ENCODE assay signal across 1 cellular context in the genomic region with DNA sequence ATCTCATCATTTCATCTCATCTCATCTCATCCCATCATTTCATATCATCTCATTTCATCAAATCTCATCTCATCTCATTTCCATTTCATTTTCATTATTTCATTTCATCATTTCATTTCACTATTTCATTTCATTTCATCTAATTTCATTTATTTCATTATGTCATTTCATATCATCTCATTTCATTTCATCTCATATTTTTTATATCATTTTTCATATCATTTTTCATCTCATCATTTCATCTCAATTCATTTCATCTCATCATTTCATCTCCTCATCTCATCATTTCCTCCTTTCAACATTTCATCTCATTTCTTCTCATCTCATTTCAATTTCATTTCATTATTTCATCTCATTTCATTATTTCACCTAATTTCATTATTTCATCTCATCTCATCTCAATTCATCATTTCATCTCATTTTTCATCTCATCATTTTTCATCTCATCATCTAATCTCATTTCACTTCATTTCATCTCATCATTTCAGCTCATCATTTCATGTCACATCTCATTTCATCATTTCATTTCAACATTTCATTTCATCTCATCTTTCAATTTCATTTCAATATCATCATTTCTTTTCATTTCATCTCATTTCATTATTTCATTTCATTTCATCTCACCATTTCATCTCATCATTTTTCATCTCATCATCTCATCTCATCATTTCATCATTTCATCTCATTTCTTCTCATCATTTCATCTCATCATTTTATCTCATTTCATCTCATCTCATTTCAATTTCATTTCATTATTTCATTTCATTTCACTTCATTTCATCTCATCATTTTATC.
TF ChIP-seq lines count a peak whose summit lies in the region.
"Not testable (repeated sequence)": the region's sequence is repeated elsewhere in the genome, so short reads cannot be mapped to it uniquely, and the experiment has no call there.

No MANE protein-coding gene starts in this region.

TF ChIP-seq in K562, 482 proteins besides CTCF, POLR2A, EP300 and RAD21:
- TF ChIP-seq MTA1 (IDR thresholded peaks at IDR 0.05; ENCODE audit: borderline replicate concordance) = peak; percentile 52; the same call in 1 of the 2 replicates
- 0 out of 4 replicates have a peak, but pooled peaks have one; percentile 23 to 25 for TF ChIP-seq FOXK2 (conservative IDR thresholded peaks at IDR 0.05 in 1 of 2, IDR thresholded peaks at IDR 0.05 in 1 of 2; ENCODE audit: low read depth in 2 of 2)
- peak in 1 of 2 experiments; percentile 18 for TF ChIP-seq NCOA2 (IDR thresholded peaks at IDR 0.05; ENCODE audit: partially characterized antibody in 2 of 2)
- peak; percentile 3 for TF ChIP-seq NCOA4 (IDR thresholded peaks at IDR 0.05; ENCODE audit: partially characterized antibody)
- TF ChIP-seq ZC3H8 (IDR thresholded peaks at IDR 0.05) = peak; percentile 78; the same call in 1 of the 2 replicates
- TF ChIP-seq, protein P1, sequence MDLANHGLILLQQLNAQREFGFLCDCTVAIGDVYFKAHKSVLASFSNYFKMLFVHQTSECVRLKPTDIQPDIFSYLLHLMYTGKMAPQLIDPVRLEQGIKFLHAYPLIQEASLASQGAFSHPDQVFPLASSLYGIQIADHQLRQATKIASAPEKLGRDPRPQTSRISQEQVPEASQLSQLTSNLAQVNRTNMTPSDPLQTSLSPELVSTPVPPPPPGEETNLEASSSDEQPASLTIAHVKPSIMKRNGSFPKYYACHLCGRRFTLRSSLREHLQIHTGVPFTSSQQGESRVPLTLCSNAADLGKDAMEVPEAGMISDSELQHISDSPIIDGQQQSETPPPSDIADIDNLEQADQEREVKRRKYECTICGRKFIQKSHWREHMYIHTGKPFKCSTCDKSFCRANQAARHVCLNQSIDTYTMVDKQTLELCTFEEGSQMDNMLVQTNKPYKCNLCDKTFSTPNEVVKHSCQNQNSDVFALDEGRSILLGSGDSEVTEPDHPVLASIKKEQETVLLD (IDR thresholded peaks at IDR 0.05) = peak; percentile 20
- peak; percentile 15; the same call in 1 of the 2 replicates for TF ChIP-seq ZNF316 (IDR thresholded peaks at IDR 0.05)
- TF ChIP-seq HDAC1 (IDR thresholded peaks at IDR 0.05) = 0 out of 4 replicates have a peak, but pooled peaks of 1 of the 2 experiments have one; percentile 24
- TF ChIP-seq, protein P2, sequence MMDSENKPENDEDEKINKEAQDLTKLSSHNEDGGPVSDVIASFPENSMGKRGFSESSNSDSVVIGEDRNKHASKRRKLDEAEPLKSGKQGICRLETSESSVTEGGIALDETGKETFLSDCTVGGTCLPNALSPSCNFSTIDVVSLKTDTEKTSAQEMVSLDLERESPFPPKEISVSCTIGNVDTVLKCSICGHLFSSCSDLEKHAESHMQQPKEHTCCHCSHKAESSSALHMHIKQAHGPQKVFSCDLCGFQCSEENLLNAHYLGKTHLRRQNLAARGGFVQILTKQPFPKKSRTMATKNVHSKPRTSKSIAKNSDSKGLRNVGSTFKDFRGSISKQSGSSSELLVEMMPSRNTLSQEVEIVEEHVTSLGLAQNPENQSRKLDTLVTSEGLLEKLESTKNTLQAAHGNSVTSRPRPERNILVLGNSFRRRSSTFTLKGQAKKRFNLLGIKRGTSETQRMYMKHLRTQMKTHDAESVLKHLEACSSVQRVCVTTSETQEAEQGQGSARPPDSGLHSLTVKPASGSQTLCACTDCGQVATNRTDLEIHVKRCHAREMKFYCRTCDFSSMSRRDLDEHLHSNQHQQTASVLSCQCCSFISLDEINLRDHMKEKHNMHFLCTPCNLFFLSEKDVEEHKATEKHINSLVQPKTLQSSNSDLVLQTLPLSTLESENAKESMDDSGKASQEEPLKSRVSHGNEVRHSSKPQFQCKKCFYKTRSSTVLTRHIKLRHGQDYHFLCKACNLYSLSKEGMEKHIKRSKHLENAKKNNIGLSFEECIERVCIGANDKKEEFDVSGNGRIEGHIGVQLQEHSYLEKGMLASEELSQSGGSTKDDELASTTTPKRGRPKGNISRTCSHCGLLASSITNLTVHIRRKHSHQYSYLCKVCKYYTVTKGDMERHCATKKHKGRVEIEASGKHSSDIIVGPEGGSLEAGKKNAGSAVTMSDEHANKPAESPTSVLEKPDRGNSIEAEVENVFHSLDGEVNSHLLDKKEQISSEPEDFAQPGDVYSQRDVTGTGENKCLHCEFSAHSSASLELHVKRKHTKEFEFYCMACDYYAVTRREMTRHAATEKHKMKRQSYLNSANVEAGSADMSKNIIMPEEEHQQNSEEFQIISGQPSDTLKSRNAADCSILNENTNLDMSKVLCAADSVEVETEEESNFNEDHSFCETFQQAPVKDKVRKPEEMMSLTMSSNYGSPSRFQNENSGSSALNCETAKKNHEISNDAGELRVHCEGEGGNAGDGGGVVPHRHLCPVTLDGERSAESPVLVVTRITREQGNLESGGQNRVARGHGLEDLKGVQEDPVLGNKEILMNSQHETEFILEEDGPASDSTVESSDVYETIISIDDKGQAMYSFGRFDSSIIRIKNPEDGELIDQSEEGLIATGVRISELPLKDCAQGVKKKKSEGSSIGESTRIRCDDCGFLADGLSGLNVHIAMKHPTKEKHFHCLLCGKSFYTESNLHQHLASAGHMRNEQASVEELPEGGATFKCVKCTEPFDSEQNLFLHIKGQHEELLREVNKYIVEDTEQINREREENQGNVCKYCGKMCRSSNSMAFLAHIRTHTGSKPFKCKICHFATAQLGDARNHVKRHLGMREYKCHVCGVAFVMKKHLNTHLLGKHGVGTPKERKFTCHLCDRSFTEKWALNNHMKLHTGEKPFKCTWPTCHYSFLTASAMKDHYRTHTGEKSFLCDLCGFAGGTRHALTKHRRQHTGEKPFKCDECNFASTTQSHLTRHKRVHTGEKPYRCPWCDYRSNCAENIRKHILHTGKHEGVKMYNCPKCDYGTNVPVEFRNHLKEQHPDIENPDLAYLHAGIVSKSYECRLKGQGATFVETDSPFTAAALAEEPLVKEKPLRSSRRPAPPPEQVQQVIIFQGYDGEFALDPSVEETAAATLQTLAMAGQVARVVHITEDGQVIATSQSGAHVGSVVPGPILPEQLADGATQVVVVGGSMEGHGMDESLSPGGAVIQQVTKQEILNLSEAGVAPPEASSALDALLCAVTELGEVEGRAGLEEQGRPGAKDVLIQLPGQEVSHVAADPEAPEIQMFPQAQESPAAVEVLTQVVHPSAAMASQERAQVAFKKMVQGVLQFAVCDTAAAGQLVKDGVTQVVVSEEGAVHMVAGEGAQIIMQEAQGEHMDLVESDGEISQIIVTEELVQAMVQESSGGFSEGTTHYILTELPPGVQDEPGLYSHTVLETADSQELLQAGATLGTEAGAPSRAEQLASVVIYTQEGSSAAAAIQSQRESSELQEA (IDR thresholded peaks at IDR 0.05; ENCODE audit: low read depth) = peak; percentile 30
- TF ChIP-seq HDGF (IDR thresholded peaks at IDR 0.05) = peak; percentile 69; the same call in 1 of the 2 replicates
- TF ChIP-seq ASH1L (IDR thresholded peaks at IDR 0.05; ENCODE audit: borderline replicate concordance, low read depth, partially characterized antibody) = peak; percentile 28
- peak; percentile 58; the same call in 1 of the 2 replicates for TF ChIP-seq HLTF (IDR thresholded peaks at IDR 0.05)
- TF ChIP-seq TOE1 (IDR thresholded peaks at IDR 0.05; ENCODE audit: borderline replicate concordance) = peak; percentile 41; the same call in 1 of the 2 replicates
- not testable (repeated sequence) for TF ChIP-seq TOE1 (CRISPR knock-in tag; IDR thresholded peaks at IDR 0.05; ENCODE audit: borderline replicate concordance, low read depth); CEBPG (CRISPR knock-in tag; IDR thresholded peaks at IDR 0.05)
- TF ChIP-seq MTA2 (IDR thresholded peaks at IDR 0.05; ENCODE audit: low read depth) = 0 out of 2 replicates have a peak, but pooled peaks have one; percentile 14
- TF ChIP-seq, protein P3, sequence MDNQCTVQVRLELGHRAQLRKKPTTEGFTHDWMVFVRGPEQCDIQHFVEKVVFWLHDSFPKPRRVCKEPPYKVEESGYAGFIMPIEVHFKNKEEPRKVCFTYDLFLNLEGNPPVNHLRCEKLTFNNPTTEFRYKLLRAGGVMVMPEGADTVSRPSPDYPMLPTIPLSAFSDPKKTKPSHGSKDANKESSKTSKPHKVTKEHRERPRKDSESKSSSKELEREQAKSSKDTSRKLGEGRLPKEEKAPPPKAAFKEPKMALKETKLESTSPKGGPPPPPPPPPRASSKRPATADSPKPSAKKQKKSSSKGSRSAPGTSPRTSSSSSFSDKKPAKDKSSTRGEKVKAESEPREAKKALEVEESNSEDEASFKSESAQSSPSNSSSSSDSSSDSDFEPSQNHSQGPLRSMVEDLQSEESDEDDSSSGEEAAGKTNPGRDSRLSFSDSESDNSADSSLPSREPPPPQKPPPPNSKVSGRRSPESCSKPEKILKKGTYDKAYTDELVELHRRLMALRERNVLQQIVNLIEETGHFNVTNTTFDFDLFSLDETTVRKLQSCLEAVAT (IDR thresholded peaks at IDR 0.05) = 0 out of 4 replicates have a peak, but pooled peaks of 1 of the 2 experiments have one; percentile 50
- peak; percentile 17 for TF ChIP-seq ARHGAP35 (IDR thresholded peaks at IDR 0.05; ENCODE audit: partially characterized antibody)
- TF ChIP-seq ARNT (IDR thresholded peaks at IDR 0.05) = 0 out of 4 replicates have a peak, but pooled peaks of 1 of the 2 experiments have one; percentile 32
- TF ChIP-seq LARP7 (IDR thresholded peaks at IDR 0.05) = 0 out of 2 replicates have a peak, but pooled peaks have one; percentile 16
- peak; percentile 67; the same call in 1 of the 2 replicates for TF ChIP-seq ZNF24 (IDR thresholded peaks at IDR 0.05)
- TF ChIP-seq CEBPB (tag; IDR thresholded peaks at IDR 0.05) = peak; percentile 72
- TF ChIP-seq PHB2 (IDR thresholded peaks at IDR 0.05; ENCODE audit: low read depth) = peak; percentile 43; the same call in 1 of the 2 replicates
- TF ChIP-seq BRD9 (IDR thresholded peaks at IDR 0.05; ENCODE audit: low read depth, partially characterized antibody) = peak; percentile 60
- 0 out of 2 replicates have a peak, but pooled peaks have one; percentile 16 for TF ChIP-seq LEF1 (IDR thresholded peaks at IDR 0.05)
- 0 out of 2 replicates have a peak, but pooled peaks have one; percentile 4 for TF ChIP-seq C11orf30 (IDR thresholded peaks at IDR 0.05; ENCODE audit: low read depth)
- TF ChIP-seq, protein P4, sequence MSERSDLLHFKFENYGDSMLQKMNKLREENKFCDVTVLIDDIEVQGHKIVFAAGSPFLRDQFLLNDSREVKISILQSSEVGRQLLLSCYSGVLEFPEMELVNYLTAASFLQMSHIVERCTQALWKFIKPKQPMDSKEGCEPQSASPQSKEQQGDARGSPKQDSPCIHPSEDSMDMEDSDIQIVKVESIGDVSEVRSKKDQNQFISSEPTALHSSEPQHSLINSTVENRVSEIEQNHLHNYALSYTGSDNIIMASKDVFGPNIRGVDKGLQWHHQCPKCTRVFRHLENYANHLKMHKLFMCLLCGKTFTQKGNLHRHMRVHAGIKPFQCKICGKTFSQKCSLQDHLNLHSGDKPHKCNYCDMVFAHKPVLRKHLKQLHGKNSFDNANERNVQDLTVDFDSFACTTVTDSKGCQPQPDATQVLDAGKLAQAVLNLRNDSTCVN (CRISPR knock-in tag; IDR thresholded peaks at IDR 0.05) = 0 out of 2 replicates have a peak, but pooled peaks have one; percentile 12
- TF ChIP-seq, protein P5, sequence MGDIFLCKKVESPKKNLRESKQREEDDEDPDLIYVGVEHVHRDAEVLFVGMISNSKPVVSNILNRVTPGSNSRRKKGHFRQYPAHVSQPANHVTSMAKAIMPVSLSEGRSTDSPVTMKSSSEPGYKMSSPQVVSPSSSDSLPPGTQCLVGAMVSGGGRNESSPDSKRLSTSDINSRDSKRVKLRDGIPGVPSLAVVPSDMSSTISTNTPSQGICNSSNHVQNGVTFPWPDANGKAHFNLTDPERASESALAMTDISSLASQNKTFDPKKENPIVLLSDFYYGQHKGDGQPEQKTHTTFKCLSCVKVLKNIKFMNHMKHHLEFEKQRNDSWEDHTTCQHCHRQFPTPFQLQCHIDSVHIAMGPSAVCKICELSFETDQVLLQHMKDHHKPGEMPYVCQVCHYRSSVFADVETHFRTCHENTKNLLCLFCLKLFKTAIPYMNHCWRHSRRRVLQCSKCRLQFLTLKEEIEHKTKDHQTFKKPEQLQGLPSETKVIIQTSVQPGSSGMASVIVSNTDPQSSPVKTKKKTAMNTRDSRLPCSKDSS (IDR thresholded peaks at IDR 0.05; ENCODE audit: low read depth, partially characterized antibody) = peak; percentile 6
- TF ChIP-seq, protein P6, sequence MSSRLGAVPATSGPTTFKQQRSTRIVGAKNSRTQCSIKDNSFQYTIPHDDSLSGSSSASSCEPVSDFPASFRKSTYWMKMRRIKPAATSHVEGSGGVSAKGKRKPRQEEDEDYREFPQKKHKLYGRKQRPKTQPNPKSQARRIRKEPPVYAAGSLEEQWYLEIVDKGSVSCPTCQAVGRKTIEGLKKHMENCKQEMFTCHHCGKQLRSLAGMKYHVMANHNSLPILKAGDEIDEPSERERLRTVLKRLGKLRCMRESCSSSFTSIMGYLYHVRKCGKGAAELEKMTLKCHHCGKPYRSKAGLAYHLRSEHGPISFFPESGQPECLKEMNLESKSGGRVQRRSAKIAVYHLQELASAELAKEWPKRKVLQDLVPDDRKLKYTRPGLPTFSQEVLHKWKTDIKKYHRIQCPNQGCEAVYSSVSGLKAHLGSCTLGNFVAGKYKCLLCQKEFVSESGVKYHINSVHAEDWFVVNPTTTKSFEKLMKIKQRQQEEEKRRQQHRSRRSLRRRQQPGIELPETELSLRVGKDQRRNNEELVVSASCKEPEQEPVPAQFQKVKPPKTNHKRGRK (tag; IDR thresholded peaks at IDR 0.05) = peak; percentile 53
- peak; percentile 41; the same call in 1 of the 2 replicates for TF ChIP-seq EHMT2 (IDR thresholded peaks at IDR 0.05)
- TF ChIP-seq NFRKB (IDR thresholded peaks at IDR 0.05; ENCODE audit: low read depth) = 0 out of 2 replicates have a peak, but pooled peaks have one; percentile 30
- 0 out of 2 replicates have a peak, but pooled peaks have one; percentile 53 for TF ChIP-seq YBX1 (IDR thresholded peaks at IDR 0.05)
- TF ChIP-seq TRIM24 (IDR thresholded peaks at IDR 0.05) = peak in 1 of 2 experiments; percentile 48; a peak in 2 of 4 replicates
- peak in 1 of 2 experiments; percentile 42; a peak in 2 of 4 replicates for TF ChIP-seq CEBPG (tag; conservative IDR thresholded peaks at IDR 0.05 in 1 of 2, IDR thresholded peaks at IDR 0.05 in 1 of 2)
